Comparison of ENCODE assay signal across 25 cellular contexts in genomic region chr21:42361286-42361685, GRCh38. TPM values are rescaled to one million over a fixed set of nuclear protein-coding genes. Genes with fewer than 3 reads are reported as not detected.
"Had no signal": no experiment of that assay in that cellular context is flagged by ENCODE, and none has a peak within 500 bp of the region (broad histone marks: within the 10 kb centered on the region; RNA-seq: fewer than 3 reads in every experiment).

No MANE protein-coding gene starts in this region.

- H3K4me1 ChIP-seq: gastroesophageal sphincter, heart left ventricle, left lung, lower lobe of right lung, tibial nerve had no signal

- H3K36me3 ChIP-seq: brain microvascular endothelial cell, gastroesophageal sphincter, heart left ventricle, left lung, lower lobe of right lung, tibial nerve had no signal

- ATAC-seq: activated CD4-positive, CD25-positive, alpha-beta regulatory T cell treated with anti-CD3 and anti-CD28 coated beads, Interleukin-2, amount 50 U/mL, for 24 hours; effector memory CD8-positive, alpha-beta T cell; gastroesophageal sphincter; heart left ventricle; left lung; lower lobe of right lung; mucosa of descending colon; natural killer cell treated with Interleukin-12 subunit alpha and Interleukin-12 subunit beta and Interleukin-15 and Interleukin-18, amount 100 ng/mL, for 72 hours; right cardiac atrium had no signal

- H3K27ac ChIP-seq: brain microvascular endothelial cell, gastroesophageal sphincter, heart left ventricle, left lung, lower lobe of right lung, tibial nerve, VCaP had no signal

- H3K27me3 ChIP-seq: brain microvascular endothelial cell had no signal

- DNase-seq: activated CD4-positive, alpha-beta memory T cell treated with anti-CD3 and anti-CD28 coated beads for 36 hours; activated CD4-positive, alpha-beta T cell treated with anti-CD3 and anti-CD28 coated beads, Interleukin-2, amount 10 ng/mL, durations not matched to agents 24 days and 14 days; activated CD8-positive, alpha-beta memory T cell treated with anti-CD3 and anti-CD28 coated beads, Interleukin-2, amount 50 U/mL, for 48 hours; activated gamma-delta T cell treated with Interleukin-2 at 50 U/mL for 16 hours; activated naive CD4-positive, alpha-beta T cell treated with anti-CD3 and anti-CD28 coated beads, Interleukin-2, amount 50 U/mL, for 16 hours; activated T-cell treated with anti-CD3 and anti-CD28 coated beads, Interleukin-2, amount 50 U/mL, for 24 hours; amniotic stem cell; brain microvascular endothelial cell; cortex of kidney; effector memory CD8-positive, alpha-beta T cell; heart left ventricle; hypothalamus; immature natural killer cell; left lung; right cardiac atrium; stimulated activated CD4-positive, alpha-beta T cell treated with anti-CD3 and anti-CD28 coated beads, Interleukin-2, amount 100 ng/mL, for 48 hours; stimulated activated naive CD4-positive, alpha-beta T cell treated with Interleukin-2 at 50 U/mL for 16 hours had no signal

- H3K4me3 ChIP-seq: gastroesophageal sphincter, heart left ventricle, left lung, lower lobe of right lung, mucosa of descending colon, tibial nerve had no signal

RNA-seq across cellular contexts. Expression of gene TFF1, which starts 5.0 kb away (rescaled TPM):
- polyA plus RNA-seq: fibroblast of lung, heart left ventricle, immature natural killer cell, right cardiac atrium had no signal

RNA-seq across cellular contexts. Expression of gene TFF2, which starts 10.5 kb away (rescaled TPM):
- polyA plus RNA-seq: fibroblast of lung, heart left ventricle, immature natural killer cell, right cardiac atrium had no signal

RNA-seq across cellular contexts. Expression of gene TMPRSS3, which starts 34.6 kb away (rescaled TPM):
- polyA plus RNA-seq: fibroblast of lung, heart left ventricle, right cardiac atrium had no signal

RNA-seq across cellular contexts. Expression of gene UBASH3A, which starts 42.4 kb away (rescaled TPM):
- polyA plus RNA-seq: fibroblast of lung had no signal

RNA-seq across cellular contexts. Expression of gene TFF3, which starts 46.1 kb away (rescaled TPM):
- polyA plus RNA-seq: fibroblast of lung, immature natural killer cell had no signal
